In the genomic region with DNA sequence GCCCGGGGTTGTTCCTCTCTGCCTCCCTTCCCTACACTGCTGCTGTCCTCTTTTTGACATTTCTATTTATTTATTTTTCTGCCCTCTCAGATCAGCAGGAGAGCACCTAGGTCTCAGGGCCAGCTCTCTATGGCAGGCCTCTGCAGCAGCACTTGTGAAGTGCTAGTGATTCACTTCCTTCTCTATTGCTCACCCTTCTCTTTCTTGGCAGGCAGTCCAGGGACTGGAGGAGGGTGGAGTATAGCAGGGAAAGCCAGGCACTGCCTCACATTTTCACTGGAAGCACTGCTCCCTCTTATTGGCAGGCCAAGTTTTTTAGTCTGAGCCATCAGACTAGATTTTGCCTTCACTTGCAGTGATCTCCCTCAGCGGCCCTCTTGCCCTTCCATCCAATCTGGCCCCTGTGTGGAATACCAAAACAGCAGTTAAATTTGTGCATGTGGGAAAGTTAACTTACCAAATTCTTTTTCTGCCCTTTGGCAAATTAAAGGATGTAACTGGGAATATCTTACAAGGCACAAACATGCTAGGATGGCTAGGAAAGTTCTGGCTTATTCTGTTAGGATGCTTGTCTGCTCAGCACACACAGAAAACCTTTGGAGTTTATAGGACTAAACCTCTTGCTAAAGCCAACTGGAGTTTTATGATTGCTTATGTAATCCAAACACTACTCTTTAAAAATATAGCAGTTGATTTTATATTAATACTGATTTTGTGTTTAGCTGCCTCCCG, we compare ENCODE assay signal across 8 cellular contexts.
A peak's percentile ranks its signal among the peaks of the same experiment; 100 is the strongest.
DNase-seq lines count a peak whose midpoint lies in the region; ATAC-seq and TF ChIP-seq lines count a peak whose summit lies in the region.
"Not testable (repeated sequence)": the region's sequence is repeated elsewhere in the genome, so short reads cannot be mapped to it uniquely, and the experiment has no call there.

No MANE protein-coding gene starts in this region.

- peaks cover 13% of the 10 kb centered on the region for H3K4me1 Mint-ChIP-seq in nephron progenitor cell

- H3K79me2 ChIP-seq in hepatocyte, result not testable (repeated sequence)

- H3K27me3 Mint-ChIP-seq in nephron progenitor cell (ENCODE audit: low read depth, poor library complexity), result not testable (repeated sequence)

- H3K4me3 ChIP-seq in AG04449 (ENCODE audit: low read depth, low read length); HFF-Myc (replicated peaks; ENCODE audit: low read depth, low read length); Panc1 (ENCODE audit: low read depth in 2 of 2, low read length in 2 of 2); ascending aorta; esophagus muscularis mucosa; hepatocyte: not testable (repeated sequence)

- H3K27ac ChIP-seq in Panc1 (ENCODE audit: low read length); hepatocyte: not testable (repeated sequence)
- H3K27ac ChIP-seq in ascending aorta (peak overlapping the region; percentile 70 to 74), esophagus muscularis mucosa (replicated peaks in 1 of 4) (peak overlapping the region in 3 of 4 donors; percentile 19 to 57 (median 52))

- CTCF ChIA-PET in AG04449 (lab: Yijun Ruan, JAX); Panc1 (lab: Charles Lee): not testable (repeated sequence)

- ATAC-seq in Panc1, result peak; percentile 100
- peak; percentile 83 for ATAC-seq in stimulated activated naive CD8-positive, alpha-beta T cell treated with anti-CD3 and anti-CD28 coated beads, Interleukin-15, Interleukin-2, amounts not matched to agents 100 U/mL and 50 U/mL, for 24 hours

- H3K36me3 Mint-ChIP-seq in nephron progenitor cell (ENCODE audit: low read depth), result not testable (repeated sequence)

- 51% methylated on average over 3 of the region's 3 CpGs for WGBS in esophagus muscularis mucosa
- WGBS in hepatocyte (ENCODE audit: low lambda C conversion rate, missing lambda C conversion rate), result 82% methylated on average over 3 of the region's 3 CpGs

- not testable (repeated sequence) for TF ChIP-seq CTCF in AG04449 (IDR thresholded peaks at IDR 0.05; ENCODE audit: insufficient read depth, low read length, missing control alignments); HFF-Myc (IDR thresholded peaks at IDR 0.05; ENCODE audit: low read depth, low read length, missing control alignments); Panc1 (IDR thresholded peaks at IDR 0.05); ascending aorta (IDR thresholded peaks at IDR 0.05); esophagus muscularis mucosa (IDR thresholded peaks at IDR 0.05); hepatocyte (IDR thresholded peaks at IDR 0.05; ENCODE audit: poor library complexity); nephron progenitor cell (IDR thresholded peaks at IDR 0.05)

- not testable (repeated sequence) for BruUV-seq in Panc1 (replicated peaks; lab: Mats Ljungman, UMichigan)

- not testable (repeated sequence) for H3K27me3 ChIP-seq in Panc1 (ENCODE audit: control insufficient read depth, insufficient read depth, low read length); ascending aorta; esophagus muscularis mucosa; hepatocyte

- H2AFZ ChIP-seq in hepatocyte, result not testable (repeated sequence)

- intact Hi-C loops in Panc1 (cut with micrococcal nuclease; ENCODE audit: unreplicated experiment); ascending aorta (cut with DNase I); esophagus muscularis mucosa (cut with DNase I): not testable (repeated sequence)

- H3K9me2 ChIP-seq in hepatocyte (replicated peaks; ENCODE audit: insufficient read depth), result not testable (repeated sequence)

- H3K4me2 ChIP-seq in hepatocyte, result not testable (repeated sequence)

- TF ChIP-seq POLR2A in esophagus muscularis mucosa (IDR thresholded peaks at IDR 0.05; ENCODE audit: low read depth), result not testable (repeated sequence)

- H3K9me3 ChIP-seq in Panc1 (ENCODE audit: control insufficient read depth, insufficient read depth, low read depth, low read length); ascending aorta; esophagus muscularis mucosa; hepatocyte (ENCODE audit: low read depth): not testable (repeated sequence)

- not testable (repeated sequence) for H3K4me1 ChIP-seq in Panc1 (ENCODE audit: control insufficient read depth, insufficient read depth, low read length); ascending aorta; hepatocyte (ENCODE audit: insufficient read depth)
- H3K4me1 ChIP-seq in esophagus muscularis mucosa, result peaks cover 0 to 12% (median 9%) of the 10 kb centered on the region in 4 donors

- POLR2A ChIA-PET in AG04449 (lab: Yijun Ruan, JAX); Panc1 (lab: Charles Lee): not testable (repeated sequence)

- peak overlapping the region; percentile 76 for H3K27ac Mint-ChIP-seq in nephron progenitor cell

- DNase-seq in AG04449 (ENCODE audit: low read depth, low spot score), result peak; percentile 29
- peak; percentile 16 for DNase-seq in HFF-Myc (ENCODE audit: extremely low read depth, low read depth)
- DNase-seq in Panc1 (ENCODE audit: low read depth, low spot score), result peak; percentile 68
- peak; percentile 22 to 84 for DNase-seq in ascending aorta (ENCODE audit: low spot score in 2 of 2)
- not testable (repeated sequence) for DNase-seq in esophagus muscularis mucosa (ENCODE audit: extremely low spot score); nephron progenitor cell; stimulated activated naive CD8-positive, alpha-beta T cell treated with anti-CD3 and anti-CD28 coated beads, Interleukin-15, Interleukin-2, amounts not matched to agents 100 U/mL and 50 U/mL, for 24 hours
- DNase-seq in hepatocyte (ENCODE audit: low spot score), result peak; percentile 10

- H3K4me3 Mint-ChIP-seq in nephron progenitor cell, result not testable (repeated sequence)

- H3K9me3 Mint-ChIP-seq in nephron progenitor cell, result not testable (repeated sequence)

- not testable (repeated sequence) for H3K36me3 ChIP-seq in Panc1 (ENCODE audit: control insufficient read depth, insufficient read depth, low read length); ascending aorta; esophagus muscularis mucosa; hepatocyte (replicated peaks; ENCODE audit: insufficient read depth, low read depth)

- not testable (repeated sequence) for TF ChIP-seq EP300 in esophagus muscularis mucosa (IDR thresholded peaks at IDR 0.05)

- in situ Hi-C loops in Panc1 (cut with HindIII; ENCODE audit: low pct_unique_long_range_greater_than_20kb, low sequenced_read_pairs), result not testable (repeated sequence)

- not testable (repeated sequence) for H4K20me1 ChIP-seq in hepatocyte (ENCODE audit: insufficient read depth, poor library complexity, severe bottlenecking)
